In genomic region chr2:180006781-180007579, GRCh38 we compare ENCODE assay signal across 8 cellular contexts. TPM values are rescaled to one million over a fixed set of nuclear protein-coding genes. Genes with fewer than 3 reads are reported as not detected.
DNase-seq lines count a peak whose midpoint lies in the region; ATAC-seq and TF ChIP-seq lines count a peak whose summit lies in the region.

Gene CWC22 (minus strand): TSS chr2:180007297. CDS start chr2:179993341, 13,956 bp downstream.

- H3K4me3 ChIP-seq in AG10803 (ENCODE audit: low read length), result peak within 1 kb of the TSS; percentile 97

- ATAC-seq in GM19043 (IDR thresholded peaks at IDR 0.05; ENCODE audit: low read depth, unreplicated experiment) (peak; percentile 97), HG03378 (IDR thresholded peaks at IDR 0.05; ENCODE audit: unreplicated experiment) (peak; percentile 98)

- DNase-seq in AG10803 (ENCODE audit: low read depth) (peak; percentile 88), NCI-H460 (ENCODE audit: extremely low read depth, low read depth) (peak; percentile 91), cerebellar nuclear complex (lab: John Stamatoyannopoulos, UW) (peak; percentile 43 to 88), islet precursor cell (peak; percentile 88)
- peak; percentile 73 for DNase-seq in activated CD4-positive, CD25-positive, alpha-beta regulatory T cell treated with anti-CD3 and anti-CD28 coated beads, Interleukin-2, amount 50 U/mL, for 72 hours
- peak; percentile 67 to 76 (median 72) for DNase-seq in stimulated activated CD4-positive, alpha-beta T cell treated with anti-CD3 and anti-CD28 coated beads, Interleukin-12 subunit alpha, Interleukin-12 subunit beta, amount 100 ng/mL, for 48 hours (ENCODE audit: low read depth in 2 of 3, low spot score in 1 of 3)

- TF ChIP-seq CTCF in AG10803 (conservative IDR thresholded peaks at IDR 0.05; ENCODE audit: low read length), result no peak

RNA-seq across cellular contexts. Expression of gene CWC22, which starts in this region (rescaled TPM):
- 28.1 and 31.7 TPM in 2 replicates for total RNA-seq in NCI-H460 (2014; rRNA removed; shearing (Covaris generic))
- polyA plus RNA-seq in NCI-H460 (2014; cell fraction: nucleus; rRNA removed), result 7.4 and 17.7 TPM in 2 replicates

Comparison
In these comparisons a context has a peak if more than half of its experiments do, and no peak if none do; other contexts are left out.
1. Peak in every context shown above with its lines: DNase-seq, ATAC-seq and H3K4me3 ChIP-seq.